In the genomic region with DNA sequence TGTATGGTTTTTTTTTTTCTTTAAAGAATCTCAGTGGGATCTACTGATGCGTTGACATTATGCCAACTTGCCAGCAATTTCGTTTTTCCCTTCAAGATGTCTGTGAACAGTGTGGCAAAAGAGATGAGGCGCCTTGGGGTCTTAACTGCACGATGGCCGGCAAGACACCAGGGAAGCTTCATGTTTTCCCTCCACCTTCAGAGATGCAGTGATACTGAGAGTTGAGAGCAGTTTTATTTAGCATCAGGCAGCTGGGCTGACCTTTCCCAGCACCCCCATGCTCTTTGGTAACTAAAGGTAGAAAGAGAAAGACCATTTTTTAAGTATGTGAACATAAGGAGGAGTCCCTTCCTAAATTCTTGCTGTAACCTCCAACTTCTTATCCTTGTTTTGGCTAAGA, we compare ENCODE assay signal across 1 cellular context.
TF ChIP-seq lines count a peak whose summit lies in the region.

No MANE protein-coding gene starts in this region.

TF ChIP-seq in GM23338, 12 proteins besides CTCF, POLR2A, EP300 and RAD21 (continued from another document):
- TF ChIP-seq, protein P1, sequence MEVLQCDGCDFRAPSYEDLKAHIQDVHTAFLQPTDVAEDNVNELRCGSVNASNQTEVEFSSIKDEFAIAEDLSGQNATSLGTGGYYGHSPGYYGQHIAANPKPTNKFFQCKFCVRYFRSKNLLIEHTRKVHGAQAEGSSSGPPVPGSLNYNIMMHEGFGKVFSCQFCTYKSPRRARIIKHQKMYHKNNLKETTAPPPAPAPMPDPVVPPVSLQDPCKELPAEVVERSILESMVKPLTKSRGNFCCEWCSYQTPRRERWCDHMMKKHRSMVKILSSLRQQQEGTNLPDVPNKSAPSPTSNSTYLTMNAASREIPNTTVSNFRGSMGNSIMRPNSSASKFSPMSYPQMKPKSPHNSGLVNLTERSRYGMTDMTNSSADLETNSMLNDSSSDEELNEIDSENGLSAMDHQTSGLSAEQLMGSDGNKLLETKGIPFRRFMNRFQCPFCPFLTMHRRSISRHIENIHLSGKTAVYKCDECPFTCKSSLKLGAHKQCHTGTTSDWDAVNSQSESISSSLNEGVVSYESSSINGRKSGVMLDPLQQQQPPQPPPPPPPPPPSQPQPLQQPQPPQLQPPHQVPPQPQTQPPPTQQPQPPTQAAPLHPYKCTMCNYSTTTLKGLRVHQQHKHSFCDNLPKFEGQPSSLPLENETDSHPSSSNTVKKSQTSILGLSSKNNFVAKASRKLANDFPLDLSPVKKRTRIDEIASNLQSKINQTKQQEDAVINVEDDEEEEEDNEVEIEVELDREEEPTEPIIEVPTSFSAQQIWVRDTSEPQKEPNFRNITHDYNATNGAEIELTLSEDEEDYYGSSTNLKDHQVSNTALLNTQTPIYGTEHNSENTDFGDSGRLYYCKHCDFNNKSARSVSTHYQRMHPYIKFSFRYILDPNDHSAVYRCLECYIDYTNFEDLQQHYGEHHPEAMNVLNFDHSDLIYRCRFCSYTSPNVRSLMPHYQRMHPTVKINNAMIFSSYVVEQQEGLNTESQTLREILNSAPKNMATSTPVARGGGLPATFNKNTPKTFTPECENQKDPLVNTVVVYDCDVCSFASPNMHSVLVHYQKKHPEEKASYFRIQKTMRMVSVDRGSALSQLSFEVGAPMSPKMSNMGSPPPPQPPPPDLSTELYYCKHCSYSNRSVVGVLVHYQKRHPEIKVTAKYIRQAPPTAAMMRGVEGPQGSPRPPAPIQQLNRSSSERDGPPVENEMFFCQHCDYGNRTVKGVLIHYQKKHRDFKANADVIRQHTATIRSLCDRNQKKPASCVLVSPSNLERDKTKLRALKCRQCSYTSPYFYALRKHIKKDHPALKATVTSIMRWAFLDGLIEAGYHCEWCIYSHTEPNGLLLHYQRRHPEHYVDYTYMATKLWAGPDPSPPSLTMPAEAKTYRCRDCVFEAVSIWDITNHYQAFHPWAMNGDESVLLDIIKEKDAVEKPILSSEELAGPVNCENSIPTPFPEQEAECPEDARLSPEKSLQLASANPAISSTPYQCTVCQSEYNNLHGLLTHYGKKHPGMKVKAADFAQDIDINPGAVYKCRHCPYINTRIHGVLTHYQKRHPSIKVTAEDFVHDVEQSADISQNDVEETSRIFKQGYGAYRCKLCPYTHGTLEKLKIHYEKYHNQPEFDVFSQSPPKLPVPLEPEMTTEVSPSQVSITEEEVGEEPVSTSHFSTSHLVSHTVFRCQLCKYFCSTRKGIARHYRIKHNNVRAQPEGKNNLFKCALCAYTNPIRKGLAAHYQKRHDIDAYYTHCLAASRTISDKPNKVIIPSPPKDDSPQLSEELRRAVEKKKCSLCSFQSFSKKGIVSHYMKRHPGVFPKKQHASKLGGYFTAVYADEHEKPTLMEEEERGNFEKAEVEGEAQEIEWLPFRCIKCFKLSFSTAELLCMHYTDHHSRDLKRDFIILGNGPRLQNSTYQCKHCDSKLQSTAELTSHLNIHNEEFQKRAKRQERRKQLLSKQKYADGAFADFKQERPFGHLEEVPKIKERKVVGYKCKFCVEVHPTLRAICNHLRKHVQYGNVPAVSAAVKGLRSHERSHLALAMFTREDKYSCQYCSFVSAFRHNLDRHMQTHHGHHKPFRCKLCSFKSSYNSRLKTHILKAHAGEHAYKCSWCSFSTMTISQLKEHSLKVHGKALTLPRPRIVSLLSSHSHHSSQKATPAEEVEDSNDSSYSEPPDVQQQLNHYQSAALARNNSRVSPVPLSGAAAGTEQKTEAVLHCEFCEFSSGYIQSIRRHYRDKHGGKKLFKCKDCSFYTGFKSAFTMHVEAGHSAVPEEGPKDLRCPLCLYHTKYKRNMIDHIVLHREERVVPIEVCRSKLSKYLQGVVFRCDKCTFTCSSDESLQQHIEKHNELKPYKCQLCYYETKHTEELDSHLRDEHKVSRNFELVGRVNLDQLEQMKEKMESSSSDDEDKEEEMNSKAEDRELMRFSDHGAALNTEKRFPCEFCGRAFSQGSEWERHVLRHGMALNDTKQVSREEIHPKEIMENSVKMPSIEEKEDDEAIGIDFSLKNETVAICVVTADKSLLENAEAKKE (CRISPR knock-in tag; IDR thresholded peaks at IDR 0.05), result no peak
